In genomic region chr7:8177109-8177933, GRCh38 we compare ENCODE assay signal across 8 cellular contexts.
DNase-seq lines count a peak whose midpoint lies in the region; ATAC-seq lines count a peak whose summit lies in the region.

No MANE protein-coding gene starts in this region.

- no peak overlapping the region for H3K4me3 ChIP-seq in skin epidermis

- peak; percentile 39 for ATAC-seq in HG02970 (IDR thresholded peaks at IDR 0.05; ENCODE audit: low FRiP score, unreplicated experiment)

- no peak for DNase-seq in activated CD4-positive, alpha-beta T cell treated with anti-CD3 and anti-CD28 coated beads, Interleukin-2, amount 10 ng/mL, durations not matched to agents 24 days and 14 days
- DNase-seq in activated CD4-positive, alpha-beta T cell treated with anti-CD3 and anti-CD28 coated beads for 1 hour = no peak
- DNase-seq in SKM-1 treated with dmso at 0.1 percent for 144 hours (lab: John Stamatoyannopoulos, UW; ENCODE audit: unreplicated experiment) (peak; percentile 66), putamen (ENCODE audit: low spot score) (no peak), NCI-H748 treated with DMSO at 0.1 percent for 48 hours (lab: John Stamatoyannopoulos, UW) (no peak)
- no peak for DNase-seq in activated effector memory CD4-positive, alpha-beta T cell treated with anti-CD3 and anti-CD28 coated beads, Interleukin-2, amount 50 U/mL, for 16 hours

- no peaks in the 10 kb centered on the region for H3K36me3 Mint-ChIP-seq in activated CD4-positive, alpha-beta T cell treated with anti-CD3 and anti-CD28 coated beads, Interleukin-2, amount 10 ng/mL, durations not matched to agents 24 days and 14 days (ENCODE audit: low read depth)

- peak overlapping the region in 11 of 21 experiments; percentile 12 to 90 (median 76) for H3K27ac ChIP-seq in skin epidermis

- H3K4me3 Mint-ChIP-seq in activated CD4-positive, alpha-beta T cell treated with anti-CD3 and anti-CD28 coated beads, Interleukin-2, amount 10 ng/mL, durations not matched to agents 24 days and 14 days = peak overlapping the region; percentile 78

- H3K4me1 Mint-ChIP-seq in activated CD4-positive, alpha-beta T cell treated with anti-CD3 and anti-CD28 coated beads, Interleukin-2, amount 10 ng/mL, durations not matched to agents 24 days and 14 days = peaks cover 40% of the 10 kb centered on the region

- H3K27ac Mint-ChIP-seq in activated CD4-positive, alpha-beta T cell treated with anti-CD3 and anti-CD28 coated beads, Interleukin-2, amount 10 ng/mL, durations not matched to agents 24 days and 14 days = peak overlapping the region; percentile 93

- intact Hi-C loops in activated CD4-positive, alpha-beta T cell treated with anti-CD3 and anti-CD28 coated beads, Interleukin-2, amount 10 ng/mL, durations not matched to agents 24 days and 14 days (cut with micrococcal nuclease) = loop anchor here (2.0 kb wide), 2 partner anchors 133 to 537 kb away; partner anchors contain the start of gene UMAD1

- no peaks in the 10 kb centered on the region for H3K27me3 Mint-ChIP-seq in activated CD4-positive, alpha-beta T cell treated with anti-CD3 and anti-CD28 coated beads, Interleukin-2, amount 10 ng/mL, durations not matched to agents 24 days and 14 days

- peaks cover 8% of the 10 kb centered on the region for H3K9me3 Mint-ChIP-seq in activated CD4-positive, alpha-beta T cell treated with anti-CD3 and anti-CD28 coated beads, Interleukin-2, amount 10 ng/mL, durations not matched to agents 24 days and 14 days
